Comparison of ENCODE assay signal across 8 cellular contexts in genomic region chr19:32404939-32405430, GRCh38. TPM values are rescaled to one million over a fixed set of nuclear protein-coding genes. Genes with fewer than 3 reads are reported as not detected.
DNase-seq lines count a peak whose midpoint lies in the region; ATAC-seq and TF ChIP-seq lines count a peak whose summit lies in the region.

No MANE protein-coding gene starts in this region.

- POLR2A ChIA-PET in CD4-positive, alpha-beta memory T cell (lab: Charles Lee; ENCODE audit: partially characterized antibody), result interaction anchor here (0.8 to 2.9 kb wide), 7 partner anchors 8 to 1191 kb away, joined by 3 to 36 read pairs (median 4); partner anchors contain the start of genes PDCD5 and ZNF507
- POLR2A ChIA-PET in GM10248 (lab: Yijun Ruan, JAX), result interaction anchor here (0.6 to 1.1 kb wide), 3 partner anchors 17 to 178 kb away, joined by 3 to 4 read pairs (median 3); no protein-coding TSS in a partner anchor

- no peaks in the 10 kb centered on the region for H3F3A ChIP-seq in neural cell (ENCODE audit: insufficient read depth, low read length, poor library complexity, severe bottlenecking)

- H3K4me1 ChIP-seq in CD4-positive, alpha-beta memory T cell (ENCODE audit: insufficient read depth, low read length), result peaks cover 16% of the 10 kb centered on the region

- H2AFZ ChIP-seq in neural cell (ENCODE audit: low read depth, low read length), result peak overlapping the region; percentile 89

- H3K4me2 ChIP-seq in neural cell (ENCODE audit: low read length), result peak overlapping the region; percentile 67

- no peaks in the 10 kb centered on the region for H3K27me3 Mint-ChIP-seq in CD4-positive, alpha-beta memory T cell
- H3K27me3 Mint-ChIP-seq in activated T-cell treated with anti-CD3 and anti-CD28 coated beads, Interleukin-2, amount 50 U/mL, for 72 hours (ENCODE audit: low read depth), result no peaks in the 10 kb centered on the region

- peaks cover 5 to 19% (median 11%) of the 10 kb centered on the region in 4 donors for H3K4me1 Mint-ChIP-seq in CD4-positive, alpha-beta memory T cell
- peaks cover 27% of the 10 kb centered on the region for H3K4me1 Mint-ChIP-seq in activated T-cell treated with anti-CD3 and anti-CD28 coated beads, Interleukin-2, amount 50 U/mL, for 72 hours (ENCODE audit: low read depth)

- H3K27ac ChIP-seq in CD4-positive, alpha-beta memory T cell (ENCODE audit: low read depth, low read length), result peak overlapping the region; percentile 50
- peak overlapping the region; percentile 83 for H3K27ac ChIP-seq in neural cell (ENCODE audit: low read length)

- no peak for DNase-seq in CD4-positive, alpha-beta memory T cell
- DNase-seq in KG1 (lab: John Stamatoyannopoulos, UW) (peak; percentile 65), foreskin fibroblast (peak in 1 of 2 donors; percentile 62), DMS114 treated with DMSO at 0.1 percent for 48 hours (lab: John Stamatoyannopoulos, UW; ENCODE audit: unreplicated experiment) (no peak), GM10248 (ENCODE audit: extremely low spot score) (no peak)
- DNase-seq in activated T-cell treated with anti-CD3 and anti-CD28 coated beads, Interleukin-2, amount 50 U/mL, for 72 hours, result peak; percentile 14 to 36

- peak overlapping the region; percentile 61 to 81 for H3K4me3 ChIP-seq in CD4-positive, alpha-beta memory T cell (ENCODE audit: low read length in 2 of 2)
- H3K4me3 ChIP-seq in foreskin fibroblast (ENCODE audit: low read depth in 1 of 2, low read length in 2 of 2) (peak overlapping the region; percentile 85 to 87), neural cell (ENCODE audit: low read length) (peak overlapping the region; percentile 94)

- H3K27me3 ChIP-seq in CD4-positive, alpha-beta memory T cell (ENCODE audit: insufficient read depth, low read length), result no peaks in the 10 kb centered on the region
- H3K27me3 ChIP-seq in neural cell (ENCODE audit: insufficient read depth, low read depth, low read length), result no peaks in the 10 kb centered on the region

- peak overlapping the region; percentile 85 to 89 (median 88) for H3K4me3 Mint-ChIP-seq in CD4-positive, alpha-beta memory T cell
- H3K4me3 Mint-ChIP-seq in activated T-cell treated with anti-CD3 and anti-CD28 coated beads, Interleukin-2, amount 50 U/mL, for 72 hours, result peak overlapping the region; percentile 86 to 87

- H3K36me3 ChIP-seq in CD4-positive, alpha-beta memory T cell (ENCODE audit: insufficient read depth, low read length), result peaks cover 4% of the 10 kb centered on the region
- H3K36me3 ChIP-seq in neural cell (ENCODE audit: insufficient read depth, low read length), result peaks cover 5% of the 10 kb centered on the region

- intact Hi-C loops in CD4-positive, alpha-beta memory T cell (cut with micrococcal nuclease), result loop anchor here (1.0 to 2.0 kb wide), 3 partner anchors 60 to 270 kb away; partner anchors contain the start of genes ANKRD27, PDCD5, RGS9BP and ZNF507

- TF ChIP-seq CTCF in foreskin fibroblast (IDR thresholded peaks at IDR 0.05; ENCODE audit: low read depth, low read length) (no peak), neural cell (IDR thresholded peaks at IDR 0.05; ENCODE audit: poor library complexity, severe bottlenecking) (no peak), GM10248 (IDR thresholded peaks at IDR 0.05; ENCODE audit: control extremely low read depth, extremely low read depth, low read depth, missing control alignments) (no peak)

- no peak for TF ChIP-seq RAD21 in neural cell (conservative IDR thresholded peaks at IDR 0.05)

- peaks cover 10% of the 10 kb centered on the region for H3K79me2 ChIP-seq in neural cell (replicated peaks; ENCODE audit: insufficient read depth, low read length)

- H3K9me3 Mint-ChIP-seq in CD4-positive, alpha-beta memory T cell, result no peaks in the 10 kb centered on the region
- H3K9me3 Mint-ChIP-seq in activated T-cell treated with anti-CD3 and anti-CD28 coated beads, Interleukin-2, amount 50 U/mL, for 72 hours, result no peaks in the 10 kb centered on the region

- CTCF ChIA-PET in CD4-positive, alpha-beta memory T cell (lab: Charles Lee; ENCODE audit: partially characterized antibody), result interaction anchor here (0.7 kb wide), 1 partner anchor 68 kb away, joined by 3 read pairs; no protein-coding TSS in a partner anchor
- CTCF ChIA-PET in GM10248 (lab: Yijun Ruan, JAX), result interaction anchor here (1.0 to 1.7 kb wide), 3 partner anchors 8 to 65 kb away, joined by 3 to 5 read pairs (median 3); no protein-coding TSS in a partner anchor

- peak overlapping the region; percentile 94 for H3K9ac ChIP-seq in neural cell (ENCODE audit: low read length)

- peak overlapping the region; percentile 64 to 92 (median 89) for H3K27ac Mint-ChIP-seq in CD4-positive, alpha-beta memory T cell
- H3K27ac Mint-ChIP-seq in activated T-cell treated with anti-CD3 and anti-CD28 coated beads, Interleukin-2, amount 50 U/mL, for 72 hours, result peak overlapping the region; percentile 76

- peaks cover 9 to 18% of the 10 kb centered on the region in 2 donors for H3K36me3 Mint-ChIP-seq in CD4-positive, alpha-beta memory T cell
- peaks cover 0 to 1% of the 10 kb centered on the region in 2 donors for H3K36me3 Mint-ChIP-seq in activated T-cell treated with anti-CD3 and anti-CD28 coated beads, Interleukin-2, amount 50 U/mL, for 72 hours (ENCODE audit: insufficient read depth in 2 of 2)

- ATAC-seq in GM19351 (IDR thresholded peaks at IDR 0.05; ENCODE audit: unreplicated experiment), result peak; percentile 10
- peak; percentile 0 to 4 for ATAC-seq in activated T-cell treated with anti-CD3 and anti-CD28 coated beads, Interleukin-2, amount 50 U/mL, for 72 hours (replicated peaks in 1 of 2)

- no peak for TF ChIP-seq EP300 in neural cell (conservative IDR thresholded peaks at IDR 0.05; ENCODE audit: poor library complexity, severe bottlenecking)

- no peaks in the 10 kb centered on the region for H4K20me1 ChIP-seq in neural cell (ENCODE audit: insufficient read depth)

- H3K9me3 ChIP-seq in CD4-positive, alpha-beta memory T cell (ENCODE audit: control insufficient read depth in 1 of 2, low read length in 2 of 2), result no peaks in the 10 kb centered on the region
- H3K9me3 ChIP-seq in neural cell (ENCODE audit: low read length), result no peaks in the 10 kb centered on the region

- H3K9me2 ChIP-seq in neural cell (ENCODE audit: insufficient read depth, low read length), result no peaks in the 10 kb centered on the region

TF ChIP-seq in neural cell, 6 proteins besides CTCF, POLR2A, EP300 and RAD21:
- no peak for TF ChIP-seq MXI1 (conservative IDR thresholded peaks at IDR 0.05; ENCODE audit: poor library complexity, severe bottlenecking)
- TF ChIP-seq TAF1 (IDR thresholded peaks at IDR 0.05; ENCODE audit: low read depth), result peak; percentile 3

RNA-seq across cellular contexts. Expression of gene DPY19L3, which starts 0.6 kb away (rescaled TPM):
- 10 to 100 TPM; 16.9 to 17.9 TPM for total RNA-seq in CD4-positive, alpha-beta memory T cell
- 1 to 10 TPM in 1 of 2 donors, under 1 TPM in 1; 0.64 to 2.8 TPM for polyA plus RNA-seq in CD4-positive, alpha-beta memory T cell
- 10 to 100 TPM; 17.3 to 21.0 TPM for total RNA-seq in activated T-cell treated with anti-CD3 and anti-CD28 coated beads, Interleukin-2, amount 50 U/mL, for 72 hours
- 26.7 and 30.6 TPM in 2 replicates for polyA plus RNA-seq in neural cell
- 41.9 and 44.1 TPM in 2 replicates for polyA minus RNA-seq in neural cell

RNA-seq across cellular contexts. Expression of gene ZNF507, which starts 59.6 kb away (rescaled TPM):
- 10 to 100 TPM; 39.2 to 40.8 TPM for total RNA-seq in CD4-positive, alpha-beta memory T cell
- polyA plus RNA-seq in CD4-positive, alpha-beta memory T cell, result 1 to 10 TPM; 5.0 to 7.8 TPM
- 10 to 100 TPM; 22.3 to 26.2 TPM for total RNA-seq in activated T-cell treated with anti-CD3 and anti-CD28 coated beads, Interleukin-2, amount 50 U/mL, for 72 hours
- 9.9 and 12.4 TPM in 2 replicates for polyA plus RNA-seq in neural cell
- 29.5 and 38.5 TPM in 2 replicates for polyA minus RNA-seq in neural cell

Comparison
In these comparisons a context has a peak if more than half of its experiments do, and no peak if none do; other contexts are left out.
1. DNase-seq: peak in KG1 (single experiment) and activated T-cell treated with anti-CD3 and anti-CD28 coated beads, Interleukin-2, amount 50 U/mL, for 72 hours (2 of 2); none in CD4-positive, alpha-beta memory T cell (0 of 5), DMS114 treated with DMSO at 0.1 percent for 48 hours (single experiment) and GM10248 (single experiment).
2. Peak in every context shown above with its lines, with median percentiles within 50 percentile points of each other: H3K4me3 ChIP-seq.